Comparison of ENCODE assay signal across 11 cellular contexts in the genomic region with DNA sequence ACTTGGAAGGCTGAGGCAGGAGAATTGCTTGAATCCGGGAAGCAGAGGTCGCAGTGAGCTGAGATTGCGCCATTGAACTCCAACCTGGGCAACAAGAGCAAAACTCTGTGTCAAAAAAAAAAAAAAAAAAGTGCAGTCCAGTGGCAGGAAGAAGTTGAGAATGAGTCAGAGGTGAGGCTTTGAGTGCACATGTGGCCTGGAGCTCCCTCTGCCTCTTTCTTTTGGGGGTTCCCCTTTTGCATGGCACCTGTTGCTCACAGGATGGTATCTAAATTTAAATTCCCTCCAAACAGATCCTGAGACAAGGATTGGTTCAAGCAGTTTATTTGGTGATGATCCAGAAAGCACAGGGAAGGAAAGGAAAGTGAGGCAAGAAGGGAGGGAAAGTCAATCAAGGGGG.
DNase-seq lines count a peak whose midpoint lies in the region; ATAC-seq and TF ChIP-seq lines count a peak whose summit lies in the region.
"Had no signal": no experiment of that assay in that cellular context is flagged by ENCODE, and none has a peak within 500 bp of the region (broad histone marks: within the 10 kb centered on the region; RNA-seq: fewer than 3 reads in every experiment).

No MANE protein-coding gene starts in this region.

- no peak overlapping the region for H3K27ac Mint-ChIP-seq in activated naive CD8-positive, alpha-beta T cell treated with anti-CD3 and anti-CD28 coated beads, Interleukin-2, amount 50 U/mL, for 24 hours
- H3K27ac Mint-ChIP-seq: CD8-positive, alpha-beta memory T cell; mesothelial cell of epicardium had no signal

- TF ChIP-seq POLR2A in heart left ventricle (IDR thresholded peaks at IDR 0.05), result no peak

- H3K27me3 Mint-ChIP-seq in activated naive CD8-positive, alpha-beta T cell treated with anti-CD3 and anti-CD28 coated beads, Interleukin-2, amount 50 U/mL, for 24 hours, result no peaks in the 10 kb centered on the region
- H3K27me3 Mint-ChIP-seq: CD8-positive, alpha-beta memory T cell had no signal

- peaks cover 17% of the 10 kb centered on the region for H3K36me3 Mint-ChIP-seq in activated naive CD8-positive, alpha-beta T cell treated with anti-CD3 and anti-CD28 coated beads, Interleukin-2, amount 50 U/mL, for 24 hours (ENCODE audit: low read depth)

- 85 to 95% (median 91%) methylated on average over 3 of the region's 3 CpGs for WGBS in heart left ventricle, 4 donors

- intact Hi-C loops in heart left ventricle (cut with DNase I), result no loop called here

- DNase-seq in Daoy (ENCODE audit: low read depth), result peak; percentile 43
- DNase-seq in activated naive CD8-positive, alpha-beta T cell treated with anti-CD3 and anti-CD28 coated beads, Interleukin-2, amount 50 U/mL, for 24 hours, result no peak
- DNase-seq in heart left ventricle, result no peak
- DNase-seq in 8988T, result no peak
- DNase-seq: CD8-positive, alpha-beta memory T cell; NCI-H82 had no signal

- H3K4me3 ChIP-seq in heart left ventricle, result no peak overlapping the region

- ATAC-seq in GM19043 (IDR thresholded peaks at IDR 0.05; ENCODE audit: low read depth, unreplicated experiment) (peak; percentile 55), HG03196 (IDR thresholded peaks at IDR 0.05; ENCODE audit: unreplicated experiment) (peak; percentile 56), heart left ventricle (no peak), HG03097 (IDR thresholded peaks at IDR 0.05; ENCODE audit: low FRiP score, unreplicated experiment) (no peak), GM21526 (IDR thresholded peaks at IDR 0.05; ENCODE audit: low FRiP score, unreplicated experiment) (no peak)
- ATAC-seq in activated naive CD8-positive, alpha-beta T cell treated with anti-CD3 and anti-CD28 coated beads, Interleukin-2, amount 50 U/mL, for 24 hours, result peak; percentile 66

- H3K27ac ChIP-seq in heart left ventricle, result no peak overlapping the region

- H3K36me3 ChIP-seq in heart left ventricle, result no peaks in the 10 kb centered on the region

- H3K4me1 ChIP-seq in heart left ventricle, result peaks cover 0 to 11% (median 0%) of the 10 kb centered on the region in 12 donors

- no peak overlapping the region for H3K4me3 Mint-ChIP-seq in activated naive CD8-positive, alpha-beta T cell treated with anti-CD3 and anti-CD28 coated beads, Interleukin-2, amount 50 U/mL, for 24 hours
- H3K4me3 Mint-ChIP-seq: CD8-positive, alpha-beta memory T cell; mesothelial cell of epicardium had no signal

- peaks cover 15% of the 10 kb centered on the region for H3K4me1 Mint-ChIP-seq in activated naive CD8-positive, alpha-beta T cell treated with anti-CD3 and anti-CD28 coated beads, Interleukin-2, amount 50 U/mL, for 24 hours
- H3K4me1 Mint-ChIP-seq: CD8-positive, alpha-beta memory T cell had no signal

- no peaks in the 10 kb centered on the region for H3K9me3 ChIP-seq in heart left ventricle

- no peak for TF ChIP-seq CTCF in heart left ventricle (IDR thresholded peaks at IDR 0.05)

- no peaks in the 10 kb centered on the region for H3K27me3 ChIP-seq in heart left ventricle

- peaks cover 5% of the 10 kb centered on the region for H3K9me3 Mint-ChIP-seq in activated naive CD8-positive, alpha-beta T cell treated with anti-CD3 and anti-CD28 coated beads, Interleukin-2, amount 50 U/mL, for 24 hours
- H3K9me3 Mint-ChIP-seq: CD8-positive, alpha-beta memory T cell had no signal

Comparison
In these comparisons a context has a peak if more than half of its experiments do, and no peak if none do; other contexts are left out.
1. ATAC-seq: peak in GM19043 (single experiment), HG03196 (single experiment) and activated naive CD8-positive, alpha-beta T cell treated with anti-CD3 and anti-CD28 coated beads, Interleukin-2, amount 50 U/mL, for 24 hours (single experiment); none in heart left ventricle (0 of 4), HG03097 (single experiment) and GM21526 (single experiment).